32 cellular contexts compared by ENCODE assay signal in genomic region chr3:79606414-79606813, GRCh38.
"Had no signal": no experiment of that assay in that cellular context is flagged by ENCODE, and none has a peak within 500 bp of the region (broad histone marks: within the 10 kb centered on the region; RNA-seq: fewer than 3 reads in every experiment).

No MANE protein-coding gene starts in this region.

- DNase-seq: activated effector memory CD4-positive, alpha-beta T cell treated with anti-CD3 and anti-CD28 coated beads, Interleukin-2, amount 50 U/mL, for 16 hours; activated effector memory CD4-positive, alpha-beta T cell treated with Interleukin-2 at 50 U/mL for 16 hours; activated gamma-delta T cell; activated gamma-delta T cell treated with Interleukin-2 at 50 U/mL for 16 hours; activated naive CD4-positive, alpha-beta T cell; activated naive CD4-positive, alpha-beta T cell treated with anti-CD3 and anti-CD28 coated beads for 36 hours; activated naive CD4-positive, alpha-beta T cell treated with anti-CD3 and anti-CD28 coated beads, Interleukin-2, amount 10 ng/mL, durations not matched to agents 7 days and 5 days; activated naive CD4-positive, alpha-beta T cell treated with anti-CD3 and anti-CD28 coated beads, Interleukin-2, amount 50 U/mL, for 16 hours; activated naive CD4-positive, alpha-beta T cell treated with Interleukin-2 at 50 U/mL for 16 hours; activated naive CD8-positive, alpha-beta T cell treated with anti-CD3 and anti-CD28 coated beads for 36 hours; activated naive CD8-positive, alpha-beta T cell treated with anti-CD3 and anti-CD28 coated beads, Interleukin-2, amount 10 ng/mL, durations not matched to agents 7 days and 5 days; activated naive CD8-positive, alpha-beta T cell treated with anti-CD3 and anti-CD28 coated beads, Interleukin-2, amount 50 U/mL, for 24 hours; activated T-cell treated with anti-CD3 and anti-CD28 coated beads for 4 hours; activated T-cell treated with anti-CD3 and anti-CD28 coated beads, Interleukin-2, amount 50 U/mL, for 1 hour; activated T-cell treated with anti-CD3 and anti-CD28 coated beads, Interleukin-2, amount 50 U/mL, for 24 hours; activated T-cell treated with anti-CD3 and anti-CD28 coated beads, Interleukin-2, amount 50 U/mL, for 4 hours; activated T-cell treated with anti-CD3 and anti-CD28 coated beads, Interleukin-2, amount 50 U/mL, for 48 hours; activated T-cell treated with anti-CD3 and anti-CD28 coated beads, Interleukin-2, amount 50 U/mL, for 72 hours; amniotic stem cell; amygdala; anterior cingulate cortex; aorta; body of pancreas; caudate nucleus; central memory CD4-positive, alpha-beta T cell; cerebellar nuclear complex had no signal

- H3K4me3 ChIP-seq: ascending aorta, body of pancreas, breast epithelium, cardiac muscle cell had no signal

- H3K27me3 ChIP-seq: ascending aorta, body of pancreas, brain microvascular endothelial cell, breast epithelium, cardiac muscle cell had no signal

- H3K4me1 ChIP-seq: body of pancreas, breast epithelium had no signal

- ATAC-seq: activated naive CD4-positive, alpha-beta T cell treated with anti-CD3 and anti-CD28 coated beads, Interleukin-2, amount 50 U/mL, for 72 hours; activated naive CD8-positive, alpha-beta T cell treated with anti-CD3 and anti-CD28 coated beads, Interleukin-2, amount 50 U/mL, for 24 hours; activated T-cell treated with anti-CD3 and anti-CD28 coated beads, Interleukin-2, amount 50 U/mL, for 4 hours; activated T-cell treated with anti-CD3 and anti-CD28 coated beads, Interleukin-2, amount 50 U/mL, for 72 hours; activated T-helper 17 cell treated with anti-CD3 and anti-CD28 coated beads, Interleukin-2, amount 50 U/mL, for 72 hours; body of pancreas had no signal

- H3K36me3 ChIP-seq: ascending aorta, brain microvascular endothelial cell, breast epithelium, cardiac muscle cell had no signal

- H3K27ac ChIP-seq: ascending aorta, body of pancreas, brain microvascular endothelial cell, breast epithelium, cardiac muscle cell had no signal

- H3K9me3 ChIP-seq: ascending aorta, body of pancreas, breast epithelium had no signal
